1 cellular context compared by ENCODE assay signal in the genomic region with DNA sequence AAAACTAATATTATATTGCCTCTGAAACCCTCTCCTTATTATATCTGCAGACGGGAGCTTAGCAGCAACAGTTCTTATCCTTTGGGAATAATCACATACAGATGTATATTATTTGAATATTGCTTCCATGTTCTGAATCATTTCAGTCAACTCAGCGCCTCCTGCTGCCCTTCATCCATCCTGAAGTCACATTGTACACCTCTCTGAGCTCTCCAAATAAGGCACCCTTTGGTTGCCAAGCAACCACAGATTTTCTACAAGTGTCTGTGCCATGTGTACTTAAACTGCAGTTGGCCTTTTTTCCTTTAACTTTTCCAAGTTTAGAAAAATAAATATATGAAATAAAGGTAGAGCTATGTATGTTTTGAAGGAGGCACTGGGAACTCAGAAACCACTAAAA.
TF ChIP-seq lines count a peak whose summit lies in the region.

No MANE protein-coding gene starts in this region.

TF ChIP-seq in neural cell, 6 proteins besides CTCF, POLR2A, EP300 and RAD21 (continued from another document):
- TF ChIP-seq MXI1 (conservative IDR thresholded peaks at IDR 0.05; ENCODE audit: poor library complexity, severe bottlenecking), result no peak
- no peak for TF ChIP-seq POLR2AphosphoS5 (IDR thresholded peaks at IDR 0.05)
